ENCODE assay signal across 9 cellular contexts in genomic region chr12:68587448-68587873, GRCh38. TPM values are rescaled to one million over a fixed set of nuclear protein-coding genes. Genes with fewer than 3 reads are reported as not detected.
DNase-seq lines count a peak whose midpoint lies in the region; ATAC-seq and TF ChIP-seq lines count a peak whose summit lies in the region.
"Had no signal": no experiment of that assay in that cellular context is flagged by ENCODE, and none has a peak within 500 bp of the region (broad histone marks: within the 10 kb centered on the region; RNA-seq: fewer than 3 reads in every experiment).

No MANE protein-coding gene starts in this region.

- H3K27ac ChIP-seq in Peyer's patch (no peak overlapping the region), suprapubic skin (no peak overlapping the region), gastroesophageal sphincter (no peak overlapping the region)

- H3K27me3 ChIP-seq in Peyer's patch (no peaks in the 10 kb centered on the region), suprapubic skin (no peaks in the 10 kb centered on the region), gastroesophageal sphincter (no peaks in the 10 kb centered on the region)

- H3K4me1 ChIP-seq in Peyer's patch (no peaks in the 10 kb centered on the region), suprapubic skin (no peaks in the 10 kb centered on the region), gastroesophageal sphincter (no peaks in the 10 kb centered on the region)

- ATAC-seq in GM18499 (IDR thresholded peaks at IDR 0.05; ENCODE audit: insufficient read depth, unreplicated experiment) (peak; percentile 80), HG02610 (IDR thresholded peaks at IDR 0.05; ENCODE audit: unreplicated experiment) (peak; percentile 91), naive B cell (ENCODE audit: low read depth in 2 of 2) (peak; percentile 85 to 87), gastroesophageal sphincter (no peak)

- peaks cover 30 to 35% (median 35%) of the 10 kb centered on the region in 3 donors for H3K4me1 Mint-ChIP-seq in naive B cell

- H3K9me3 ChIP-seq in Peyer's patch = peaks cover 0 to 8% (median 4%) of the 10 kb centered on the region in 4 donors
- peaks cover 11% of the 10 kb centered on the region for H3K9me3 ChIP-seq in suprapubic skin
- H3K9me3 ChIP-seq in gastroesophageal sphincter = peaks cover 0 to 23% (median 0%) of the 10 kb centered on the region in 3 donors

- H3K9me3 Mint-ChIP-seq in naive B cell = peaks cover 6 to 22% (median 15%) of the 10 kb centered on the region in 7 donors

- DNase-seq in Peyer's patch (peak in 2 of 3 donors; percentile 44 to 62), naive B cell (peak; percentile 74), suprapubic skin (ENCODE audit: low spot score in 2 of 2) (no peak), A172 (ENCODE audit: low spot score) (no peak), DMS153 treated with DMSO at 0.1 percent for 48 hours (lab: John Stamatoyannopoulos, UW; ENCODE audit: unreplicated experiment) (no peak)
- DNase-seq: GOT3 had no signal

- peak overlapping the region; percentile 28 to 84 (median 46) for H3K4me3 Mint-ChIP-seq in naive B cell

- H3K36me3 ChIP-seq in Peyer's patch (no peaks in the 10 kb centered on the region), suprapubic skin (no peaks in the 10 kb centered on the region), gastroesophageal sphincter (no peaks in the 10 kb centered on the region)

- H3K4me3 ChIP-seq in Peyer's patch (no peak overlapping the region), suprapubic skin (no peak overlapping the region), gastroesophageal sphincter (no peak overlapping the region)

- peak overlapping the region; percentile 77 to 96 (median 92) for H3K27ac Mint-ChIP-seq in naive B cell

- TF ChIP-seq EP300 in suprapubic skin (IDR thresholded peaks at IDR 0.05) (no peak), gastroesophageal sphincter (IDR thresholded peaks at IDR 0.05) (no peak)

- no peaks in the 10 kb centered on the region for H3K27me3 Mint-ChIP-seq in naive B cell

- peaks cover 6 to 7% of the 10 kb centered on the region in 2 donors for H3K36me3 Mint-ChIP-seq in naive B cell

- TF ChIP-seq POLR2A in Peyer's patch (IDR thresholded peaks at IDR 0.05) (no peak), suprapubic skin (IDR thresholded peaks at IDR 0.05) (no peak), gastroesophageal sphincter (IDR thresholded peaks at IDR 0.05) (no peak)

- TF ChIP-seq CTCF in Peyer's patch (IDR thresholded peaks at IDR 0.05) = no peak
- TF ChIP-seq CTCF in suprapubic skin (IDR thresholded peaks at IDR 0.05) = no peak
- no peak for TF ChIP-seq CTCF in gastroesophageal sphincter (IDR thresholded peaks at IDR 0.05)

- WGBS in suprapubic skin = 91% methylated on average over 3 of the region's 3 CpGs
- WGBS in gastroesophageal sphincter (ENCODE audit: low coverage in 1 of 2), 2 donors = 67 to 89% methylated on average over 1 to 3 of the region's 3 CpGs

RNA-seq across cellular contexts. Expression of gene RAP1B, which starts 23.2 kb away (rescaled TPM):
- total RNA-seq in Peyer's patch (100 to 1,000 TPM; 123 to 210 (median 140) TPM), suprapubic skin (100 to 1,000 TPM in 3 of 4 donors, 10 to 100 TPM in 1; 95.2 to 154 (median 115) TPM), gastroesophageal sphincter (100 to 1,000 TPM; 131 to 218 (median 205) TPM)
- 100 to 1,000 TPM; 311 to 473 (median 344) TPM for polyA plus RNA-seq in naive B cell (ENCODE audit: low read depth in 6 of 6)
- 366 and 414 TPM in 2 replicates for total RNA-seq in A172 (2014; rRNA removed; shearing (Covaris generic))

Comparison
In these comparisons a context has a peak if more than half of its experiments do, and no peak if none do; other contexts are left out.
1. DNase-seq: peak in Peyer's patch (2 of 3) and naive B cell (single experiment); none in suprapubic skin (0 of 2), A172 (single experiment) and DMS153 treated with DMSO at 0.1 percent for 48 hours (single experiment).